9 cellular contexts compared by ENCODE assay signal in the genomic region with DNA sequence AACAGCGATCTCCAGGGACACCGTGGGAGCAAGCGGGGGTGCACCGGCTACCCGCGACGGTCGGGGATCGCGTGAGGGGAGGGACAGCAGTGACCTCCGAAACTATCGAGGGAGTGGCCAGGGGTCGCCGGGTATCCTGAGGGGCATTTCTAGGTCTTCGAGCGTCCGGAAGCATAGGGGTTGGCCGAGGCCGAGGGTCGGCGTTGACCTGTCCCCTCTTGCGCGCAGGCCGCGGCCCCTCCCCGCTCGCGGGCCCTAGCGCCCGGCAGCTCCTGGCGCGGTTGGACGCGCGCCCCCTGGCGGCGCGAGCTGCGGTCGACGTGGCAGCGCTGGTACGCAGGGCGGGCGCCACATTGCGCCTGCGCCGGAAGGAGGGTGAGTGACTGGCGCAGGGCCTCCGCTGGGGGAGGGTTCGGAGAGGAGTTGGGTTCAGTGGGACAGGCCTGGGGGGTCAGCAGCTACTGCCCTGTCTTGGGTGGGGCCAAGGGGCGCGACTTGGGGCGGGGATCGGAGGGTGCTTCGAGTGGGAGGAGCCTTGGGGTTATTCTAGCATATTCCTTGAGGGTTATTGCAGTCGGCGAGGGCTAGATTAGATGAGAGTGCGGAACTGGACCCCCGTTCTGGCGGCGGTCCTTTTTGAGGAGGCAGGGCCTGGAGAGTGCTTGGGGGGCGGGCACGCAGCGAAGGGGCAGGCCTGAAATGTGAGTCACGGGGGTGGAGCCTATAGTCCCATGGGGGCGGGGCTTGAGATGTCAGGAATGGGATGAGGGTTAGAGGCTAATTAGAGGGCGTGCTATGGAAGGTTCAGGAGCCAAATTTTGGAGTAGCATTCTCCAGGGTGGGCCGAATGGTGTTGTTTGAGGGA. TPM values are rescaled to one million over a fixed set of nuclear protein-coding genes. Genes with fewer than 3 reads are reported as not detected.
DNase-seq lines count a peak whose midpoint lies in the region; ATAC-seq lines count a peak whose summit lies in the region.
"Had no signal": no experiment of that assay in that cellular context is flagged by ENCODE, and none has a peak within 500 bp of the region (broad histone marks: within the 10 kb centered on the region; RNA-seq: fewer than 3 reads in every experiment).

No MANE protein-coding gene starts in this region.

- ATAC-seq in GM19035 (IDR thresholded peaks at IDR 0.05; ENCODE audit: unreplicated experiment) = peak; percentile 68
- ATAC-seq in HG03469 (IDR thresholded peaks at IDR 0.05; ENCODE audit: unreplicated experiment) = peak; percentile 42
- ATAC-seq in activated CD8-positive, alpha-beta T cell treated with anti-CD3 and anti-CD28 coated beads, Interleukin-2, amount 10 ng/mL, durations not matched to agents 7 days and 5 days = peak; percentile 65
- ATAC-seq in memory B cell (ENCODE audit: low read depth) = peak; percentile 62

- H3K27ac Mint-ChIP-seq in activated CD8-positive, alpha-beta T cell treated with anti-CD3 and anti-CD28 coated beads, Interleukin-2, amount 10 ng/mL, durations not matched to agents 7 days and 5 days = peak overlapping the region; percentile 93
- peak overlapping the region; percentile 71 for H3K27ac Mint-ChIP-seq in memory B cell

- POLR2A ChIA-PET in activated CD8-positive, alpha-beta T cell treated with anti-CD3 and anti-CD28 coated beads, Interleukin-2, amount 10 ng/mL, durations not matched to agents 7 days and 5 days (lab: Charles Lee) = no interaction called here

- H3K4me3 Mint-ChIP-seq in activated CD8-positive, alpha-beta T cell treated with anti-CD3 and anti-CD28 coated beads, Interleukin-2, amount 10 ng/mL, durations not matched to agents 7 days and 5 days = peak overlapping the region; percentile 77
- peak overlapping the region; percentile 85 for H3K4me3 Mint-ChIP-seq in memory B cell

- peak; percentile 91 for DNase-seq in Ammon's horn (ENCODE audit: low spot score)
- peak; percentile 64 for DNase-seq in NCI-H82 treated with DMSO at 0.1 percent for 48 hours (lab: John Stamatoyannopoulos, UW; ENCODE audit: unreplicated experiment)
- peak; percentile 84 for DNase-seq in activated CD8-positive, alpha-beta T cell treated with anti-CD3 and anti-CD28 coated beads, Interleukin-2, amount 10 ng/mL, durations not matched to agents 7 days and 5 days
- peak; percentile 64 for DNase-seq in effector CD8-positive, alpha-beta T cell (lab: John Stamatoyannopoulos, UW)
- DNase-seq in memory B cell (ENCODE audit: low spot score in 2 of 2) = peak; percentile 70 to 77
- DNase-seq in stimulated activated CD8-positive, alpha-beta memory T cell treated with anti-CD3 and anti-CD28 coated beads, Interleukin-12 subunit alpha, Interleukin-12 subunit beta, amount 100 ng/mL, for 4 hours (ENCODE audit: low read depth) = peak; percentile 65

- H3K9me3 Mint-ChIP-seq in activated CD8-positive, alpha-beta T cell treated with anti-CD3 and anti-CD28 coated beads, Interleukin-2, amount 10 ng/mL, durations not matched to agents 7 days and 5 days (ENCODE audit: insufficient read depth) = no peaks in the 10 kb centered on the region
- H3K9me3 Mint-ChIP-seq in memory B cell = no peaks in the 10 kb centered on the region

- CTCF ChIA-PET in activated CD8-positive, alpha-beta T cell treated with anti-CD3 and anti-CD28 coated beads, Interleukin-2, amount 10 ng/mL, durations not matched to agents 7 days and 5 days (lab: Charles Lee) = interaction anchor here (1.1 to 1.2 kb wide), 3 partner anchors 9 to 29 kb away, joined by 3 to 4 read pairs (median 4); no protein-coding TSS in a partner anchor

- H3K27me3 Mint-ChIP-seq in activated CD8-positive, alpha-beta T cell treated with anti-CD3 and anti-CD28 coated beads, Interleukin-2, amount 10 ng/mL, durations not matched to agents 7 days and 5 days (ENCODE audit: low read depth) = no peaks in the 10 kb centered on the region
- H3K27me3 Mint-ChIP-seq in memory B cell = no peaks in the 10 kb centered on the region

- no peaks in the 10 kb centered on the region for H3K36me3 Mint-ChIP-seq in activated CD8-positive, alpha-beta T cell treated with anti-CD3 and anti-CD28 coated beads, Interleukin-2, amount 10 ng/mL, durations not matched to agents 7 days and 5 days (ENCODE audit: low read depth)
- no peaks in the 10 kb centered on the region for H3K36me3 Mint-ChIP-seq in memory B cell

- H3K4me1 Mint-ChIP-seq in activated CD8-positive, alpha-beta T cell treated with anti-CD3 and anti-CD28 coated beads, Interleukin-2, amount 10 ng/mL, durations not matched to agents 7 days and 5 days (ENCODE audit: low read depth) = peaks cover 38% of the 10 kb centered on the region
- H3K4me1 Mint-ChIP-seq in memory B cell = peaks cover 17% of the 10 kb centered on the region

RNA-seq across cellular contexts. Expression of a gene that starts 1.2 kb away (rescaled TPM):
- total RNA-seq in activated CD8-positive, alpha-beta T cell treated with anti-CD3 and anti-CD28 coated beads, Interleukin-2, amount 10 ng/mL, durations not matched to agents 7 days and 5 days = 1 to 10 TPM in 1 of 2 experiments, under 1 TPM in 1; 0.97 to 1.5 TPM
- total RNA-seq: HT1080 had no signal

RNA-seq across cellular contexts. Expression of a gene that starts 7.9 kb away (rescaled TPM):
- 100 to 1,000 TPM; 203 to 214 TPM for total RNA-seq in activated CD8-positive, alpha-beta T cell treated with anti-CD3 and anti-CD28 coated beads, Interleukin-2, amount 10 ng/mL, durations not matched to agents 7 days and 5 days

RNA-seq across cellular contexts. Expression of a gene that starts 22.4 kb away (rescaled TPM):
- 10 to 100 TPM; 13.9 TPM for total RNA-seq in activated CD8-positive, alpha-beta T cell treated with anti-CD3 and anti-CD28 coated beads, Interleukin-2, amount 10 ng/mL, durations not matched to agents 7 days and 5 days

RNA-seq across cellular contexts. Expression of a gene that starts 36.2 kb away (rescaled TPM):
- total RNA-seq in activated CD8-positive, alpha-beta T cell treated with anti-CD3 and anti-CD28 coated beads, Interleukin-2, amount 10 ng/mL, durations not matched to agents 7 days and 5 days = 1 to 10 TPM; 1.1 to 2.6 TPM

RNA-seq across cellular contexts. Expression of a gene that starts 40.3 kb away (rescaled TPM):
- total RNA-seq in activated CD8-positive, alpha-beta T cell treated with anti-CD3 and anti-CD28 coated beads, Interleukin-2, amount 10 ng/mL, durations not matched to agents 7 days and 5 days = 10 to 100 TPM; 26.1 to 26.2 TPM

Comparison
In these comparisons a context has a peak if more than half of its experiments do, and no peak if none do; other contexts are left out.
1. Peak in every context shown above with its lines: DNase-seq and ATAC-seq.